Comparison of ENCODE assay signal across 8 cellular contexts in genomic region chr6:37819177-37819801, GRCh38. TPM values are rescaled to one million over a fixed set of nuclear protein-coding genes. Genes with fewer than 3 reads are reported as not detected.
DNase-seq lines count a peak whose midpoint lies in the region; ATAC-seq lines count a peak whose summit lies in the region.

Gene ZFAND3, plus strand, starts transcription at chr6:37819727. Its CDS starts 219 bp downstream, at chr6:37819946.

- peak; percentile 74 for ATAC-seq in GM21360 (IDR thresholded peaks at IDR 0.05; ENCODE audit: unreplicated experiment)

- DNase-seq in CMK (ENCODE audit: low read depth) (peak; percentile 88), HT-29 (ENCODE audit: low spot score) (peak; percentile 97), lung microvascular endothelial cell (ENCODE audit: low read depth in 2 of 2) (peak; percentile 98 to 99)
- peak; percentile 92 for DNase-seq in NK-92 treated with Interleukin-12 subunit alpha and Interleukin-12 subunit beta, amount 100 ng/mL, for 24 hours (lab: John Stamatoyannopoulos, UW)
- peak; percentile 89 for DNase-seq in effector CD8-positive, alpha-beta T cell (lab: John Stamatoyannopoulos, UW)
- peak; percentile 81 to 84 (median 83) for DNase-seq in stimulated activated CD4-positive, alpha-beta T cell treated with anti-CD3 and anti-CD28 coated beads, TNF-alpha, amount 100 ng/mL, for 4 hours (ENCODE audit: low read depth in 3 of 3)

- POLR2A ChIA-PET in activated CD8-positive, alpha-beta memory T cell treated with anti-CD3 and anti-CD28 coated beads for 36 hours (lab: Charles Lee), result interaction anchor here (0.9 to 1.3 kb wide), 4 partner anchors 8 to 318 kb away, joined by 3 to 6 read pairs (median 4); no protein-coding TSS in a partner anchor

- CTCF ChIA-PET in activated CD8-positive, alpha-beta memory T cell treated with anti-CD3 and anti-CD28 coated beads for 36 hours (lab: Charles Lee), result interaction anchor here (1.2 to 1.3 kb wide), 2 partner anchors 28 to 40 kb away, joined by 3 to 4 read pairs; no protein-coding TSS in a partner anchor

RNA-seq across cellular contexts. Expression of gene ZFAND3, which starts in this region (rescaled TPM):
- total RNA-seq in HT-29 (2014; rRNA removed; shearing (Covaris generic)), result 16.8 and 19.6 TPM in 2 replicates
- total RNA-seq in activated CD8-positive, alpha-beta memory T cell treated with anti-CD3 and anti-CD28 coated beads for 36 hours, result 10 to 100 TPM; 29.3 TPM
- total RNA-seq in lung microvascular endothelial cell, result 14.4 and 16.5 TPM in 2 replicates

Comparison
In these comparisons a context has a peak if more than half of its experiments do, and no peak if none do; other contexts are left out.
1. Peak in every context shown above with its lines: DNase-seq and ATAC-seq.